8 cellular contexts compared by ENCODE assay signal in the genomic region with DNA sequence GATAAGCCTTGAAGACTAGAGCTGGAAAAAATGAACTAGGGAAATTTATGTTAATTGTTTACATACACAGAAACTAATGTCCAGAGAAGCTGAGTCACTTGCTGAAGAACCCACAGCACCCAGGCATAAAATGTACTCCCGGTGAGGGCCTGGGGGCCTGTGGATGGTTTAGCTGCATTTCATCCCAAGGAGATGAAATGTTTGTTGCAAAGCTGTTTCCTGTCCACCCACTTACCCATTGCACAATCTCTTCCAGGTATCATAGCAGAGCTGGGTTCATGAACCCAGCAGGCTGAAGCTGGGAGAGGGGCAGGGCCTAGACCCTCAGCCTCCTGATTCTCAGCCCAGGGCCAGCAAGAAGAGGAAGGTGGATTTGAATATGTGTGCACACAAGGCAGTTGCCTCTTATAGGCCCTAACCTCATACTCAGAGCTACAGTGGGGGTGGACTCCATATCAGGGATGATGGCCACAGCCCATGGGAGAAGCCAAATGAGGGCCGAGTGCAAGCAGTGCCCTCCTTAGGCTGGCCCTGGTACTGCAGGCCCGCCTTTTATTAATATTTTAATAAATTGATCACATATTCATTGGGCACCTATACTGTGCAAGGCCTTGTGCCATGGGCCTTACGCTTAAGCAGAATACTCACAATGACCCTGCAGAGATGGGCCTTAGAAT.
DNase-seq lines count a peak whose midpoint lies in the region; ATAC-seq and TF ChIP-seq lines count a peak whose summit lies in the region.

No MANE protein-coding gene starts in this region.

- H3K36me3 ChIP-seq in body of pancreas (replicated peaks in 1 of 2; ENCODE audit: insufficient read depth in 1 of 2, low read depth in 2 of 2) = no peaks in the 10 kb centered on the region
- H3K36me3 ChIP-seq in aorta (ENCODE audit: control insufficient read depth in 1 of 2, insufficient read depth in 2 of 2, low read length in 1 of 2) = no peaks in the 10 kb centered on the region

- WGBS in body of pancreas, 2 donors = 50 to 62% methylated on average over 3 to 4 of the region's 4 CpGs
- WGBS in aorta, 2 donors = 74 to 75% methylated on average over 4 of the region's 4 CpGs

- H3K9me3 ChIP-seq in body of pancreas (no peaks in the 10 kb centered on the region), aorta (ENCODE audit: control insufficient read depth, low read length) (no peaks in the 10 kb centered on the region)

- DNase-seq in NCI-H146 (lab: John Stamatoyannopoulos, UW) (peak; percentile 32), NCI-H146 treated with DMSO at 0.1 percent for 48 hours (lab: John Stamatoyannopoulos, UW; ENCODE audit: unreplicated experiment) (no peak), LHCN-M2 (ENCODE audit: low read depth) (peak; percentile 34), body of pancreas (peak; percentile 30 to 55 (median 47)), left lobe of liver (ENCODE audit: low spot score) (no peak), aorta (no peak), DMS114 treated with DMSO at 0.1 percent for 48 hours (lab: John Stamatoyannopoulos, UW; ENCODE audit: unreplicated experiment) (no peak)

- H3K27ac ChIP-seq in body of pancreas = no peak overlapping the region
- no peak overlapping the region for H3K27ac ChIP-seq in aorta (ENCODE audit: low read depth in 1 of 2, low read length in 2 of 2)

- H3K27me3 ChIP-seq in body of pancreas (no peaks in the 10 kb centered on the region), aorta (ENCODE audit: control insufficient read depth in 1 of 2, insufficient read depth in 2 of 2, low read length in 1 of 2) (no peaks in the 10 kb centered on the region)

- peak; percentile 52 for ATAC-seq in body of pancreas
- peak; percentile 82 for ATAC-seq in left lobe of liver
- peak; percentile 76 for ATAC-seq in aorta (ENCODE audit: low FRiP score)
- ATAC-seq in HG02885 (IDR thresholded peaks at IDR 0.05; ENCODE audit: poor library complexity, unreplicated experiment) = no peak

- intact Hi-C loops in body of pancreas (cut with DNase I) (no loop called here), aorta (cut with DNase I) (no loop called here)

- H3K4me1 ChIP-seq in body of pancreas (no peaks in the 10 kb centered on the region), aorta (ENCODE audit: control insufficient read depth in 1 of 2, insufficient read depth in 2 of 2, low read length in 2 of 2) (no peaks in the 10 kb centered on the region)

- TF ChIP-seq POLR2A in body of pancreas (IDR thresholded peaks at IDR 0.05) = no peak

- no peak overlapping the region for H3K4me3 ChIP-seq in body of pancreas
- H3K4me3 ChIP-seq in aorta (ENCODE audit: low read length in 2 of 2) = no peak overlapping the region

- TF ChIP-seq CTCF in body of pancreas (IDR thresholded peaks at IDR 0.05) = peak; percentile 45 to 93 (median 63)

Comparison
In these comparisons a context has a peak if more than half of its experiments do, and no peak if none do; other contexts are left out.
1. DNase-seq: peak in NCI-H146 (single experiment), LHCN-M2 (single experiment) and body of pancreas (4 of 4); none in NCI-H146 treated with DMSO at 0.1 percent for 48 hours (single experiment), left lobe of liver (single experiment), aorta (0 of 2) and DMS114 treated with DMSO at 0.1 percent for 48 hours (single experiment).